In the genomic region with DNA sequence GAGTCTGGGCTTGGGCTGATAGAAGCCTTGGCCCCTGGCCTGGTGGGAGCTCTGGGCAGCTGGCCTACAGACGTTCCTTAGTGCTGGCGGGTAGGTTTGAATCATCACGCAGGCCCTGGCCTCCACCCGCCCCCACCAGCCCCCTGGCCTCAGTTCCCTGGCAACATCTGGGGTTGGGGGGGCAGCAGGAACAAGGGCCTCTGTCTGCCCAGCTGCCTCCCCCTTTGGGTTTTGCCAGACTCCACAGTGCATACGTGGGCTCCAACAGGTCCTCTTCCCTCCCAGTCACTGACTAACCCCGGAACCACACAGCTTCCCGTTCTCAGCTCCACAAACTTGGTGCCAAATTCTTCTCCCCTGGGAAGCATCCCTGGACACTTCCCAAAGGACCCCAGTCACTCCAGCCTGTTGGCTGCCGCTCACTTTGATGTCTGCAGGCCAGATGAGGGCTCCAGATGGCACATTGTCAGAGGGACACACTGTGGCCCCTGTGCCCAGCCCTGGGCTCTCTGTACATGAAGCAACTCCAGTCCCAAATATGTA, we compare ENCODE assay signal across 8 cellular contexts. TPM values are rescaled to one million over a fixed set of nuclear protein-coding genes. Genes with fewer than 3 reads are reported as not detected.
DNase-seq lines count a peak whose midpoint lies in the region; ATAC-seq, FAIRE-seq and TF ChIP-seq lines count a peak whose summit lies in the region.

No MANE protein-coding gene starts in this region.

- peaks cover 15 to 36% (median 21%) of the 10 kb centered on the region in 10 experiments for H3K4me1 ChIP-seq in BLaER1 treated with 17β-estradiol and CSF1 and Interleukin-3, amounts not matched to agents 10 nM and 100 nM
- H3K4me1 ChIP-seq in MM.1S (ENCODE audit: low read length) = peaks cover 6% of the 10 kb centered on the region
- H3K4me1 ChIP-seq in H1 (replicated peaks in 1 of 4; ENCODE audit: control insufficient read depth in 3 of 4, insufficient read depth in 4 of 4, low read length in 3 of 4) = peaks cover 3 to 28% (median 15%) of the 10 kb centered on the region in 4 experiments

- H3K4me2 ChIP-seq in BLaER1 treated with 17β-estradiol and CSF1 and Interleukin-3, amounts not matched to agents 10 nM and 100 nM = peak overlapping the region; percentile 86 to 100 (median 97); a peak in 21 of 22 replicates
- H3K4me2 ChIP-seq in MM.1S (ENCODE audit: low read depth, low read length) (peak overlapping the region; percentile 99), H1 (ENCODE audit: insufficient read depth in 1 of 2, low read depth in 2 of 2, low read length in 2 of 2) (peak overlapping the region; percentile 88 to 90; a peak in 2 of 4 replicates)

- H3K23ac ChIP-seq in H1 (ENCODE audit: insufficient read length) = no peak overlapping the region

- H4K8ac ChIP-seq in H1 (ENCODE audit: extremely low read depth, insufficient read depth, low read length) = no peak overlapping the region

- peaks cover 8% of the 10 kb centered on the region for H3K27me3 Mint-ChIP-seq in nephron (ENCODE audit: low read depth)

- peak overlapping the region; percentile 93 to 99 (median 99) for H3K4me3 Mint-ChIP-seq in nephron

- H4K91ac ChIP-seq in H1 (replicated peaks; ENCODE audit: insufficient read length, low read length) = no peak overlapping the region

- H3K36me3 Mint-ChIP-seq in nephron (ENCODE audit: low read depth) = peaks cover 19% of the 10 kb centered on the region

- DNase-seq in MM.1S = no peak
- no peak for DNase-seq in H1 (ENCODE audit: low read depth in 1 of 2, low spot score in 2 of 2)
- DNase-seq in NK-92 treated with Interleukin-12 subunit alpha and Interleukin-12 subunit beta, amount 100 ng/mL, for 24 hours (lab: John Stamatoyannopoulos, UW) = no peak
- no peak for DNase-seq in OCI-M1 (lab: John Stamatoyannopoulos, UW)

- POLR2A ChIA-PET in H1 (lab: Charles Lee; ENCODE audit: partially characterized antibody) = interaction anchor here (0.6 to 4.2 kb wide), 28 partner anchors 7 to 1624 kb away, joined by 3 to 38 read pairs (median 8); partner anchors contain the start of genes GTPBP2 and RSPH9

- H3K79me2 ChIP-seq in MM.1S (ENCODE audit: low read length) (peaks cover 39% of the 10 kb centered on the region), H1 (ENCODE audit: control insufficient read depth in 1 of 2, insufficient read depth in 2 of 2, low read length in 2 of 2) (peaks cover 0 to 35% of the 10 kb centered on the region in 2 experiments; a peak in 2 of 4 replicates)

- FAIRE-seq in H1 (lab: Jason Lieb, UNC) = no peak

- H4K20me1 ChIP-seq in BLaER1 treated with 17β-estradiol and CSF1 and Interleukin-3, amounts not matched to agents 10 nM and 100 nM = peaks cover 23 to 41% (median 34%) of the 10 kb centered on the region in 11 experiments
- H4K20me1 ChIP-seq in MM.1S (ENCODE audit: insufficient read depth, low read length) = no peaks in the 10 kb centered on the region
- H4K20me1 ChIP-seq in H1 (replicated peaks in 1 of 2; ENCODE audit: control insufficient read depth in 1 of 2, insufficient read depth in 2 of 2, low read length in 2 of 2) = peaks cover 0 to 3% of the 10 kb centered on the region in 2 experiments

- CTCF ChIA-PET in H1 (lab: Charles Lee; ENCODE audit: partially characterized antibody) = interaction anchor here (0.6 to 4.6 kb wide), 75 partner anchors 8 to 313 kb away, joined by 3 to 88 read pairs (median 4); partner anchors contain the start of genes MRPS18A and RSPH9

- WGBS in H1 (ENCODE audit: extremely low coverage in 1 of 2, insufficient coverage in 1 of 2, insufficient read length in 1 of 2, insufficient replicate concordance in 2 of 2, low coverage in 1 of 2, low lambda C conversion rate in 2 of 2, missing lambda C conversion rate in 1 of 2), 2 experiments = 71% methylated on average over 8 of the region's 8 CpGs; no CpG with 5 or more reads in 1 of the 2 experiments

- no peak overlapping the region for H2BK120ac ChIP-seq in H1 (replicated peaks; ENCODE audit: low read depth, low read length)

- H3K9ac ChIP-seq in BLaER1 treated with 17β-estradiol and CSF1 and Interleukin-3, amounts not matched to agents 10 nM and 100 nM = peak overlapping the region in 8 of 11 experiments; percentile 96 to 100 (median 96); a peak in 13 of 22 replicates
- H3K9ac ChIP-seq in MM.1S (ENCODE audit: low read length) (no peak overlapping the region), H1 (replicated peaks in 1 of 4; ENCODE audit: extremely low read depth in 1 of 4, low read depth in 3 of 4, low read length in 3 of 4) (no peak overlapping the region)

- TF ChIP-seq EP300 in H1 (IDR thresholded peaks at IDR 0.05; ENCODE audit: borderline replicate concordance in 1 of 2, low read depth in 2 of 2, low read length in 2 of 2) = no peak

- ATAC-seq in HG02798 (IDR thresholded peaks at IDR 0.05; ENCODE audit: poor library complexity, unreplicated experiment) (no peak), GM18867 (IDR thresholded peaks at IDR 0.05; ENCODE audit: unreplicated experiment) (no peak)

- H3K18ac ChIP-seq in H1 (ENCODE audit: extremely low read depth, low read length) = no peak overlapping the region

- H3K9me2 ChIP-seq in MM.1S (replicated peaks; ENCODE audit: insufficient read depth, low read length) = no peaks in the 10 kb centered on the region

- H3K36me3 ChIP-seq in BLaER1 treated with 17β-estradiol and CSF1 and Interleukin-3, amounts not matched to agents 10 nM and 100 nM = peaks cover 0 to 17% (median 8%) of the 10 kb centered on the region in 11 experiments; a peak in 7 of 22 replicates
- no peaks in the 10 kb centered on the region for H3K36me3 ChIP-seq in MM.1S (replicated peaks; ENCODE audit: insufficient read depth, low read length)
- no peaks in the 10 kb centered on the region for H3K36me3 ChIP-seq in H1 (ENCODE audit: control insufficient read depth in 2 of 4, insufficient read depth in 4 of 4, low read length in 3 of 4)

- no peak for TF ChIP-seq CTCF in MM.1S (IDR thresholded peaks at IDR 0.05; ENCODE audit: low read length)
- no peak for TF ChIP-seq CTCF in H1 (IDR thresholded peaks at IDR 0.05; ENCODE audit: control extremely low read depth in 1 of 3, insufficient read depth in 1 of 3, low read depth in 1 of 3, low read length in 3 of 3)
- TF ChIP-seq CTCF in nephron (IDR thresholded peaks at IDR 0.05; ENCODE audit: unreplicated experiment in 3 of 3) = no peak

- H3K27ac ChIP-seq in BLaER1 treated with 17β-estradiol and CSF1 and Interleukin-3, amounts not matched to agents 10 nM and 100 nM = peak overlapping the region in 5 of 11 experiments; percentile 96 to 99 (median 96); a peak in 9 of 22 replicates
- H3K27ac ChIP-seq in MM.1S (ENCODE audit: low read length) (no peak overlapping the region), H1 (ENCODE audit: low read depth, low read length) (no peak overlapping the region)

- H3K9me3 Mint-ChIP-seq in nephron = no peaks in the 10 kb centered on the region

- peak overlapping the region; percentile 91; the same call in 1 of the 2 replicates for H2AFZ ChIP-seq in MM.1S (ENCODE audit: low read length)
- no peak overlapping the region for H2AFZ ChIP-seq in H1 (ENCODE audit: low read length)

- TF ChIP-seq POLR2A in H1 (IDR thresholded peaks at IDR 0.05; ENCODE audit: control extremely low read depth in 1 of 2, low read depth in 2 of 2, low read length in 2 of 2) = no peak

- 0 out of 2 replicates have a peak overlapping the region, but pooled peaks have one; percentile 50 for H2BK12ac ChIP-seq in H1 (ENCODE audit: low read depth, low read length)

- H2AK5ac ChIP-seq in H1 (ENCODE audit: low read depth, low read length) = no peak overlapping the region

- H2BK20ac ChIP-seq in H1 (ENCODE audit: low read length) = peak overlapping the region; percentile 90; the same call in 1 of the 2 replicates

- no peaks in the 10 kb centered on the region for H3K27me3 ChIP-seq in BLaER1 treated with 17β-estradiol and CSF1 and Interleukin-3, amounts not matched to agents 10 nM and 100 nM
- no peaks in the 10 kb centered on the region for H3K27me3 ChIP-seq in MM.1S (replicated peaks; ENCODE audit: insufficient read depth, low read length)
- H3K27me3 ChIP-seq in H1 (replicated peaks in 1 of 4; ENCODE audit: control insufficient read depth in 3 of 4, extremely low read depth in 1 of 4, insufficient read depth in 3 of 4, low read length in 3 of 4) = peaks cover 0 to 7% (median 0%) of the 10 kb centered on the region in 4 experiments; a peak in 1 of 7 replicates

- no peak overlapping the region for H2BK5ac ChIP-seq in H1 (ENCODE audit: low read depth, low read length)

- H3K23me2 ChIP-seq in H1 (ENCODE audit: low read depth, low read length) = peaks cover 9% of the 10 kb centered on the region

- no peak overlapping the region for H4K5ac ChIP-seq in H1 (ENCODE audit: insufficient read length, low read depth, low read length)

- peaks cover 18% of the 10 kb centered on the region for H3F3A ChIP-seq in MM.1S (ENCODE audit: insufficient read depth, low read length)

- peaks cover 8% of the 10 kb centered on the region; the same call in 1 of the 2 replicates for H3K79me1 ChIP-seq in H1 (ENCODE audit: low read depth, low read length)

- peak overlapping the region; percentile 93 to 97 (median 96) for H3K27ac Mint-ChIP-seq in nephron

- no peak overlapping the region for H3K56ac ChIP-seq in H1 (replicated peaks; ENCODE audit: insufficient read length, low read depth, low read length)

- no peak for TF ChIP-seq RAD21 in H1 (IDR thresholded peaks at IDR 0.05 in 1 of 2, conservative IDR thresholded peaks at IDR 0.05 in 1 of 2; ENCODE audit: low read depth in 2 of 2, low read length in 2 of 2)

- no peak overlapping the region for H3K4ac ChIP-seq in H1 (replicated peaks; ENCODE audit: insufficient read length, low read depth, low read length)

- no peak overlapping the region for H3K14ac ChIP-seq in H1 (ENCODE audit: insufficient read length)

- H3K4me3 ChIP-seq in BLaER1 treated with 17β-estradiol and CSF1 and Interleukin-3, amounts not matched to agents 10 nM and 100 nM = peak overlapping the region in 2 of 10 experiments; percentile 100; a peak in 2 of 20 replicates
- no peak overlapping the region for H3K4me3 ChIP-seq in MM.1S (ENCODE audit: low read length)
- H3K4me3 ChIP-seq in H1 (ENCODE audit: extremely low read depth in 1 of 4, insufficient read depth in 2 of 4, low read depth in 3 of 4, low read length in 4 of 4) = peak overlapping the region in 1 of 4 experiments; percentile 87; a peak in 2 of 8 replicates

- H3K9me3 ChIP-seq in BLaER1 treated with 17β-estradiol and CSF1 and Interleukin-3, amounts not matched to agents 10 nM and 100 nM (replicated peaks in 1 of 11) = no peaks in the 10 kb centered on the region
- H3K9me3 ChIP-seq in MM.1S (replicated peaks; ENCODE audit: insufficient read depth, low read length) (no peaks in the 10 kb centered on the region), H1 (ENCODE audit: insufficient read depth in 2 of 2, low read depth in 1 of 2, low read length in 1 of 2) (no peaks in the 10 kb centered on the region)

- H3K4me1 Mint-ChIP-seq in nephron = peaks cover 40% of the 10 kb centered on the region

- H2BK15ac ChIP-seq in H1 (ENCODE audit: low read length) = no peak overlapping the region

RNA-seq across cellular contexts. Expression of gene VEGFA, which starts 1.0 kb away (rescaled TPM):
- 40.7 and 42.2 TPM in 2 replicates for total RNA-seq in H1 (2021; fragmentation: NEBNext Ultra II Directional; extraction: Animal tissue kit (Norgen Biotek cat#: 25700))
- polyA plus RNA-seq in H1 (2011; rRNA removed) = 58.5 and 78.3 TPM in 2 replicates
- 91.7 TPM for polyA plus RNA-seq in H1 (2011; cell fraction: cytosol; rRNA removed)
- 197 TPM for polyA plus RNA-seq in H1 (2011; cell fraction: nucleus; rRNA removed)
- 39.9 to 45.4 TPM (median 43.0 TPM) in 4 replicates for polyA plus RNA-seq in H1 (2012, experiment 1 of 2)
- polyA plus RNA-seq in H1 (2012, experiment 2 of 2) = 28.1 TPM
- 33.6 TPM for polyA plus RNA-seq in H1 (2013, experiment 1 of 2)
- polyA plus RNA-seq in H1 (2013, experiment 2 of 2) = 37.0 TPM
- polyA minus RNA-seq in H1 (2011; rRNA and poly(A)+ RNA removed) = 167 and 198 TPM in 2 replicates
- polyA minus RNA-seq in H1 (2011; cell fraction: cytosol; rRNA and poly(A)+ RNA removed) = 42.9 TPM
- 91.6 TPM for polyA minus RNA-seq in H1 (2011; cell fraction: nucleus; rRNA and poly(A)+ RNA removed)

Comparison
In these comparisons a context has a peak if more than half of its experiments do, and no peak if none do; other contexts are left out.
1. H3K9ac ChIP-seq: peak in BLaER1 treated with 17β-estradiol and CSF1 and Interleukin-3, amounts not matched to agents 10 nM and 100 nM (8 of 11); none in MM.1S (single experiment) and H1 (0 of 4).
2. Peak in every context shown above with its lines, with median percentiles within 50 percentile points of each other: H3K4me2 ChIP-seq.